In the genomic region with DNA sequence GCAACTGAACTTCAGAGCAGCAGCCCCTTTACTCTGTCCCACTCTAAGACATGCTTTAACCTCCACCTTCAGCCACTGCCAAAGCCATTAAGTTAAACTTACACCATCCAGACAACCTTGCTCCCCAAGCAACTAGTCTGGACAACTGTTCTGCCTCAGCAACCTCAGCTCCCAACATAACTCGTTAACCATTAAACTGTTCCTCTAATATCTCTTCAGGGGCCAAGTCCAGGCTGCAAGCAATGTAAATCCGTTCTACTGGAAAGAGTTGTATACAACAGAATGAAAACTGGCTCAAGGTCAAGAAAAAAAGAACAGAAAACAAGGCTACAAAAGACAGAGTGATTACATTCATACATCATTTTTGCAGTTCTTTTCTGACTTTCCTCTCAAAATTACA, we compare ENCODE assay signal across 22 cellular contexts.
DNase-seq lines count a peak whose midpoint lies in the region; ATAC-seq, FAIRE-seq and TF ChIP-seq lines count a peak whose summit lies in the region.
"Had no signal": no experiment of that assay in that cellular context is flagged by ENCODE, and none has a peak within 500 bp of the region (broad histone marks: within the 10 kb centered on the region; RNA-seq: fewer than 3 reads in every experiment).

No MANE protein-coding gene starts in this region.

- H3K4me3 Mint-ChIP-seq in nephron = peak overlapping the region in 2 of 3 experiments; percentile 2 to 33
- H3K4me3 Mint-ChIP-seq: activated CD4-positive, alpha-beta T cell treated with anti-CD3 and anti-CD28 coated beads, Interleukin-2, amount 10 ng/mL, durations not matched to agents 24 days and 14 days; CD8-positive, alpha-beta T cell; naive thymus-derived CD4-positive, alpha-beta T cell had no signal

- ATAC-seq in HG02763 (IDR thresholded peaks at IDR 0.05; ENCODE audit: unreplicated experiment) = no peak
- ATAC-seq: CD8-positive, alpha-beta T cell; naive thymus-derived CD4-positive, alpha-beta T cell had no signal

- no peaks in the 10 kb centered on the region for H3K36me3 ChIP-seq in tibial artery
- H3K36me3 ChIP-seq in thyroid gland = no peaks in the 10 kb centered on the region
- H3K36me3 ChIP-seq: spleen had no signal

- H3K9me3 Mint-ChIP-seq in nephron = no peaks in the 10 kb centered on the region
- H3K9me3 Mint-ChIP-seq: activated CD4-positive, alpha-beta T cell treated with anti-CD3 and anti-CD28 coated beads, Interleukin-2, amount 10 ng/mL, durations not matched to agents 24 days and 14 days; activated T-helper 2 cell treated with anti-CD3 and anti-CD28 coated beads, Interferon-gamma antibody, Interleukin-2, Interleukin-4, amounts not matched to agents 10 μg/mL and 5 μg/mL and 100 μg/mL, durations not matched to agents 14 hours and 24 hours and 36 hours; CD8-positive, alpha-beta T cell had no signal

- intact Hi-C loops in tibial artery (cut with DNase I; ENCODE audit: low total_unique reads) = no loop called here
- intact Hi-C loops in thyroid gland (cut with DNase I) = no loop called here

- 27 to 36% methylated on average over 2 of the region's 2 CpGs for WGBS in thyroid gland, 2 donors

- peak; percentile 73 for FAIRE-seq in islet of Langerhans (lab: Jason Lieb, UNC)
- FAIRE-seq: bronchial epithelial cell, TTC549 had no signal

- TF ChIP-seq POLR2A in thyroid gland (IDR thresholded peaks at IDR 0.05) = no peak

- in situ Hi-C loops in ACHN (cut with HindIII; ENCODE audit: low pct_ligation_motif_present, low pct_unique_long_range_greater_than_20kb, low sequenced_read_pairs) = no loop called here

- peak; percentile 83 for DNase-seq in ACHN
- DNase-seq in SK-N-DZ (ENCODE audit: low spot score) = peak; percentile 10
- no peak for DNase-seq in tibial artery
- DNase-seq in thyroid gland = no peak
- DNase-seq in GM10266 (ENCODE audit: extremely low spot score) = no peak
- DNase-seq: activated CD4-positive, alpha-beta T cell treated with anti-CD3 and anti-CD28 coated beads, Interleukin-2, amount 10 ng/mL, durations not matched to agents 24 days and 14 days; CD8-positive, alpha-beta T cell; dorsolateral prefrontal cortex; erythroblast; naive thymus-derived CD4-positive, alpha-beta T cell; NCI-H2081; spleen; stimulated activated CD4-positive, alpha-beta T cell treated with anti-CD3 and anti-CD28 coated beads, Interleukin-4, amount 100 ng/mL, for 4 hours had no signal

- no peaks in the 10 kb centered on the region for H3K9me3 ChIP-seq in tibial artery
- no peaks in the 10 kb centered on the region for H3K9me3 ChIP-seq in thyroid gland
- H3K9me3 ChIP-seq: spleen had no signal

- no peaks in the 10 kb centered on the region for H3K36me3 Mint-ChIP-seq in nephron (ENCODE audit: low read depth)
- H3K36me3 Mint-ChIP-seq: CD8-positive, alpha-beta T cell had no signal

- H3K27me3 ChIP-seq in tibial artery (no peaks in the 10 kb centered on the region), thyroid gland (no peaks in the 10 kb centered on the region)
- H3K27me3 ChIP-seq: spleen had no signal

- H3K4me1 Mint-ChIP-seq in nephron = peaks cover 30% of the 10 kb centered on the region
- H3K4me1 Mint-ChIP-seq: activated CD4-positive, alpha-beta T cell treated with anti-CD3 and anti-CD28 coated beads, Interleukin-2, amount 10 ng/mL, durations not matched to agents 24 days and 14 days; naive thymus-derived CD4-positive, alpha-beta T cell had no signal

- TF ChIP-seq CTCF in nephron (IDR thresholded peaks at IDR 0.05; ENCODE audit: unreplicated experiment in 3 of 3) (no peak), tibial artery (IDR thresholded peaks at IDR 0.05) (no peak), thyroid gland (IDR thresholded peaks at IDR 0.05) (no peak), GM10266 (IDR thresholded peaks at IDR 0.05; ENCODE audit: control insufficient read depth, insufficient read depth, low read depth, missing control alignments) (no peak)

- no peaks in the 10 kb centered on the region for H3K27me3 Mint-ChIP-seq in nephron (ENCODE audit: low read depth)
- H3K27me3 Mint-ChIP-seq: activated CD4-positive, alpha-beta T cell treated with anti-CD3 and anti-CD28 coated beads, Interleukin-2, amount 10 ng/mL, durations not matched to agents 24 days and 14 days; progenitor cell of endocrine pancreas had no signal

- H3K4me3 ChIP-seq in tibial artery = no peak overlapping the region
- no peak overlapping the region for H3K4me3 ChIP-seq in thyroid gland (replicated peaks in 1 of 3)
- H3K4me3 ChIP-seq: dorsolateral prefrontal cortex, lung, spleen had no signal

- H3K27ac Mint-ChIP-seq in nephron = peak overlapping the region; percentile 95 to 96 (median 95)
- H3K27ac Mint-ChIP-seq: activated CD4-positive, alpha-beta T cell treated with anti-CD3 and anti-CD28 coated beads, Interleukin-2, amount 10 ng/mL, durations not matched to agents 24 days and 14 days; activated T-helper 2 cell treated with anti-CD3 and anti-CD28 coated beads, Interferon-gamma antibody, Interleukin-2, Interleukin-4, amounts not matched to agents 10 μg/mL and 5 μg/mL and 100 μg/mL, durations not matched to agents 14 hours and 24 hours and 36 hours; CD8-positive, alpha-beta T cell; naive thymus-derived CD4-positive, alpha-beta T cell; progenitor cell of endocrine pancreas had no signal

- H3K4me1 ChIP-seq in tibial artery = peaks cover 0 to 46% (median 6%) of the 10 kb centered on the region in 4 donors
- no peaks in the 10 kb centered on the region for H3K4me1 ChIP-seq in thyroid gland
- H3K4me1 ChIP-seq: spleen had no signal

- H3K27ac ChIP-seq in tibial artery = no peak overlapping the region
- no peak overlapping the region for H3K27ac ChIP-seq in thyroid gland
- H3K27ac ChIP-seq: dorsolateral prefrontal cortex, KMS-11, spleen had no signal

Comparison
In these comparisons a context has a peak if more than half of its experiments do, and no peak if none do; other contexts are left out.
1. DNase-seq: peak in ACHN (single experiment) and SK-N-DZ (single experiment); none in tibial artery (0 of 2), thyroid gland (0 of 2) and GM10266 (single experiment).